Comparison of ENCODE assay signal across 20 cellular contexts in genomic region chr11:21268036-21268435, GRCh38.
"Had no signal": no experiment of that assay in that cellular context is flagged by ENCODE, and none has a peak within 500 bp of the region (broad histone marks: within the 10 kb centered on the region; RNA-seq: fewer than 3 reads in every experiment).

No MANE protein-coding gene starts in this region.

- FAIRE-seq: RCC 7860 had no signal

- H3K27ac ChIP-seq: SJSA1, SK-N-MC had no signal

- H3K4me1 ChIP-seq: SJSA1 had no signal

- H3K27me3 ChIP-seq: SJSA1 had no signal

- H3K9me3 ChIP-seq: SJSA1 had no signal

- H3K36me3 ChIP-seq: SJSA1 had no signal

- DNase-seq: KBM-7, NCI-H1092, NCI-H1105 treated with DMSO at 0.1 percent for 48 hours, NCI-H1417 treated with DMSO at 0.1 percent for 48 hours, NCI-H146, NCI-H1694 treated with DMSO at 0.1 percent for 48 hours, NCI-H2029, NCI-H2081 treated with DMSO at 0.1 percent for 48 hours, NCI-H2171, NCI-H226, NCI-H446, NCI-H510A, NCI-H69, NCI-H774, Right ventricle myocardium superior, RPMI8226, SIG-M5 had no signal

- H3K4me3 ChIP-seq: SJSA1, SK-N-MC had no signal
